In the genomic region with DNA sequence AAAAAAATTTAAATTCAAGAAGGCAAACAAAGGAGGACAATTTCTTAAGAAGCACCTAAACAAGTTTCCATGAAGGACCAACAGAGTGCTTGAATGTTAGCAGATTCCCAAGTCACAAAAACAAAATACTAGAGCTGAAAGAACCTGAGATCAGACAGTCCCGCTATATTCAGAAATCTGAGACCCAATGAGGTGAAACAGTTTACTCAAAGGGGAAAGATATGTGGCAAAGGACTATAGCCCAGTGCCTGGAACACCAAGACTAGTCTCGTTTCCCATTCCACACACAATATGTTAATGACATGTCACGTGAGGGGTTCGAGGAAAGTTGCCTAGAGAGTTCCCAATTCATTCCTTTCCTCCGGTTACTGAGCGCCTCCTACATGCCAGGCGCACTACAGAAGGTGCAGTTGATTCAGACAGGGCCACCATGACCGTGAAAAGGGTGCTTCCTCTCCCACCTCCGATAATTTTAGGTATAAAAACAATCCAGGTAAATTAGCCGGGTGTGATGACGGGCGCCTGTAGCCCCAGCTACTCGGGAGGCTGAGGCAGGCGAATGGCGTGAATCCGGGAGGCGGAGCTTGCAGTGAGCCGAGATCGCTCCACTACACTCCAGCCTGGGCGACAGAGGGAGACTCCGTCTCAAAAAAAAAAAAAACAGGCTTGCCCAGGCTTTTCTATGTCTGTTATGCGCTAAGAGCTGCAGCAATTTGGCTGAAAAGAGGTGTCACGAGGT, we compare ENCODE assay signal across 8 cellular contexts. TPM values are rescaled to one million over a fixed set of nuclear protein-coding genes. Genes with fewer than 3 reads are reported as not detected.
A peak's percentile ranks its signal among the peaks of the same experiment; 100 is the strongest.
DNase-seq lines count a peak whose midpoint lies in the region; ATAC-seq and TF ChIP-seq lines count a peak whose summit lies in the region.

No MANE protein-coding gene starts in this region.

- no peaks in the 10 kb centered on the region for H3K9me3 Mint-ChIP-seq in activated naive CD8-positive, alpha-beta T cell treated with anti-CD3 and anti-CD28 coated beads for 36 hours

- H3K4me2 ChIP-seq in trophoblast cell (ENCODE audit: low read length), result peak overlapping the region; percentile 60

- intact Hi-C loops in heart left ventricle (cut with DNase I), result loop anchor here in 1 of 10 donors (2.0 kb wide), 1 partner anchor 26 kb away; no protein-coding TSS in a partner anchor
- intact Hi-C loops in uterus (cut with DNase I; ENCODE audit: low total_unique reads), result no loop called here

- no peak overlapping the region for H2BK5ac ChIP-seq in trophoblast cell (ENCODE audit: low read depth, low read length, poor library complexity)

- H3K79me2 ChIP-seq in trophoblast cell (ENCODE audit: control insufficient read depth, insufficient read depth, low read length, poor library complexity), result no peaks in the 10 kb centered on the region

- CTCF ChIA-PET in HEK293T (lab: Yijun Ruan, JAX), result no interaction called here

- peaks cover 0 to 22% (median 13%) of the 10 kb centered on the region in 12 donors for H3K4me1 ChIP-seq in heart left ventricle
- peaks cover 0 to 4% of the 10 kb centered on the region in 2 experiments for H3K4me1 ChIP-seq in trophoblast cell (ENCODE audit: control insufficient read depth in 1 of 2, insufficient read depth in 2 of 2, low read length in 2 of 2)
- H3K4me1 ChIP-seq in uterus, result peaks cover 0 to 6% of the 10 kb centered on the region in 2 donors

- H3K23ac ChIP-seq in trophoblast cell (ENCODE audit: low read length), result no peak overlapping the region

- peak overlapping the region; percentile 67 for H3K4ac ChIP-seq in trophoblast cell (ENCODE audit: low read depth, low read length)

- H3K79me1 ChIP-seq in trophoblast cell (ENCODE audit: low read length), result peaks cover 9% of the 10 kb centered on the region

- TF ChIP-seq POLR2A in heart left ventricle (IDR thresholded peaks at IDR 0.05) (no peak), uterus (IDR thresholded peaks at IDR 0.05) (no peak)

- peaks cover 22% of the 10 kb centered on the region for H3K4me1 Mint-ChIP-seq in activated naive CD8-positive, alpha-beta T cell treated with anti-CD3 and anti-CD28 coated beads for 36 hours

- H3K9me3 ChIP-seq in MG63 (no peaks in the 10 kb centered on the region), heart left ventricle (no peaks in the 10 kb centered on the region), trophoblast cell (ENCODE audit: insufficient read depth, low read depth, low read length) (no peaks in the 10 kb centered on the region), uterus (no peaks in the 10 kb centered on the region)

- H3K27ac Mint-ChIP-seq in activated naive CD8-positive, alpha-beta T cell treated with anti-CD3 and anti-CD28 coated beads for 36 hours, result peak overlapping the region; percentile 94

- DNase-seq in GF-D8 (lab: John Stamatoyannopoulos, UW) (peak; percentile 58), HEK293T (ENCODE audit: extremely low spot score) (peak; percentile 68), MG63 (peak; percentile 56), heart left ventricle (peak; percentile 47 to 66 (median 53)), trophoblast cell (peak; percentile 45 to 68), uterus (peak; percentile 43 to 44)
- DNase-seq in activated naive CD8-positive, alpha-beta T cell treated with anti-CD3 and anti-CD28 coated beads for 36 hours, result peak; percentile 35

- peak overlapping the region; percentile 61 for H3K9ac ChIP-seq in trophoblast cell (ENCODE audit: low read length)

- H3K36me3 ChIP-seq in MG63 (no peaks in the 10 kb centered on the region; the same call in 1 of the 2 replicates), heart left ventricle (no peaks in the 10 kb centered on the region), trophoblast cell (ENCODE audit: control insufficient read depth in 1 of 2, insufficient read depth in 2 of 2, low read length in 2 of 2) (no peaks in the 10 kb centered on the region), uterus (no peaks in the 10 kb centered on the region)

- no peak overlapping the region for H2BK12ac ChIP-seq in trophoblast cell (ENCODE audit: low read length)

- H2AFZ ChIP-seq in trophoblast cell (ENCODE audit: insufficient read depth, low read length, poor library complexity), result peak overlapping the region; percentile 32

- H3K36me3 Mint-ChIP-seq in activated naive CD8-positive, alpha-beta T cell treated with anti-CD3 and anti-CD28 coated beads for 36 hours, result no peaks in the 10 kb centered on the region

- H3K4me3 ChIP-seq in MG63 (peak overlapping the region; percentile 64), heart left ventricle (peak overlapping the region; percentile 64 to 89 (median 78)), trophoblast cell (ENCODE audit: low read depth, low read length) (peak overlapping the region; percentile 75), uterus (peak overlapping the region; percentile 54 to 59)

- peak overlapping the region; percentile 42 for H4K91ac ChIP-seq in trophoblast cell (ENCODE audit: low read depth, low read length)

- ATAC-seq in SK-N-SH treated with all-trans-retinoic acid at 6 μM for 48 hours (peak; percentile 87), heart left ventricle (peak; percentile 74 to 82 (median 75))

- POLR2A ChIA-PET in HEK293T (lab: Yijun Ruan, JAX), result interaction anchor here (0.6 to 1.6 kb wide), 5 partner anchors 10 to 440 kb away, joined by 3 to 8 read pairs (median 3); no protein-coding TSS in a partner anchor

- peak overlapping the region; percentile 29 for H3K18ac ChIP-seq in trophoblast cell (ENCODE audit: low read length)

- 1 to 2% (median 1%) methylated on average over 23 of the region's 23 CpGs for WGBS in heart left ventricle, 4 donors
- WGBS in trophoblast cell (ENCODE audit: extremely low coverage, insufficient coverage, insufficient read length), result no CpG with 5 or more reads among the region's 23 CpGs

- peak overlapping the region; percentile 51 to 95 (median 90) for H3K27ac ChIP-seq in heart left ventricle
- H3K27ac ChIP-seq in trophoblast cell (ENCODE audit: low read depth, low read length), result peak overlapping the region; percentile 63
- H3K27ac ChIP-seq in uterus, result peak overlapping the region; percentile 84 to 90

- H3K27me3 ChIP-seq in MG63, result no peaks in the 10 kb centered on the region
- H3K27me3 ChIP-seq in heart left ventricle, result no peaks in the 10 kb centered on the region
- H3K27me3 ChIP-seq in trophoblast cell (ENCODE audit: insufficient read depth, low read length), result no peaks in the 10 kb centered on the region
- no peaks in the 10 kb centered on the region for H3K27me3 ChIP-seq in uterus

- TF ChIP-seq CTCF in heart left ventricle (IDR thresholded peaks at IDR 0.05) (peak in 10 of 12 donors; percentile 2 to 54 (median 20)), uterus (IDR thresholded peaks at IDR 0.05) (peak in 2 of 4 experiments; percentile 13 to 22)

- no peaks in the 10 kb centered on the region for H3K27me3 Mint-ChIP-seq in activated naive CD8-positive, alpha-beta T cell treated with anti-CD3 and anti-CD28 coated beads for 36 hours

- H4K12ac ChIP-seq in trophoblast cell (ENCODE audit: low read depth, low read length), result no peak overlapping the region

- H2AK5ac ChIP-seq in trophoblast cell (ENCODE audit: low read length), result no peak overlapping the region

- peak overlapping the region; percentile 41 for H2BK120ac ChIP-seq in trophoblast cell (ENCODE audit: insufficient read depth, low read length, poor library complexity)

- H4K8ac ChIP-seq in trophoblast cell (ENCODE audit: low read depth, low read length), result peak overlapping the region; percentile 87

- peak overlapping the region; percentile 53 for H3K14ac ChIP-seq in trophoblast cell (ENCODE audit: low read length)

- H3K4me3 Mint-ChIP-seq in activated naive CD8-positive, alpha-beta T cell treated with anti-CD3 and anti-CD28 coated beads for 36 hours, result peak overlapping the region; percentile 96

TF ChIP-seq in HEK293T, 16 proteins besides CTCF, POLR2A, EP300 and RAD21:
- TF ChIP-seq ELF4 (IDR thresholded peaks at IDR 0.05) (0 out of 2 replicates have a peak, but pooled peaks have one; percentile 2), L3MBTL2 (conservative IDR thresholded peaks at IDR 0.05) (no peak)

TF ChIP-seq in SK-N-SH treated with all-trans-retinoic acid at 6 μM for 48 hours, 23 proteins besides CTCF, POLR2A, EP300 and RAD21:
- no peak for TF ChIP-seq OSR1 (CRISPR knock-in tag; IDR thresholded peaks at IDR 0.05)

RNA-seq across cellular contexts. Expression of a gene that starts 0.6 kb away (rescaled TPM):
- 5.8 and 30.5 TPM in 2 replicates for total RNA-seq in MG63 (2014; rRNA removed; shearing (Covaris generic); ENCODE audit: low replicate concordance)
- 10 to 100 TPM; 18.2 to 19.1 TPM for total RNA-seq in activated naive CD8-positive, alpha-beta T cell treated with anti-CD3 and anti-CD28 coated beads for 36 hours
- total RNA-seq in heart left ventricle (10 to 100 TPM in 6 of 9 donors, 1 to 10 TPM in 3; 4.6 to 16.9 (median 11.2) TPM), uterus (10 to 100 TPM; 13.1 to 65.8 (median 34.0) TPM)
- 1 to 10 TPM; 3.0 to 3.8 TPM for polyA plus RNA-seq in heart left ventricle
- polyA plus RNA-seq in trophoblast cell (2013), result 9.2 and 9.6 TPM in 2 replicates

RNA-seq across cellular contexts. Expression of a gene that starts 41.0 kb away (rescaled TPM):
- total RNA-seq in MG63 (2014; rRNA removed; shearing (Covaris generic); ENCODE audit: low replicate concordance), result 7.9 and 16.9 TPM in 2 replicates
- 1 to 10 TPM; 6.1 to 8.0 TPM for total RNA-seq in activated naive CD8-positive, alpha-beta T cell treated with anti-CD3 and anti-CD28 coated beads for 36 hours
- 10 to 100 TPM in 8 of 9 donors, 1 to 10 TPM in 1; 7.8 to 22.3 (median 16.4) TPM for total RNA-seq in heart left ventricle
- 10 to 100 TPM in 1 of 2 donors, 1 to 10 TPM in 1; 4.1 to 16.1 TPM for polyA plus RNA-seq in heart left ventricle
- 5.3 and 6.0 TPM in 2 replicates for polyA plus RNA-seq in trophoblast cell (2013)
- 10 to 100 TPM in 2 of 4 donors, 1 to 10 TPM in 2; 3.8 to 47.6 (median 14.2) TPM for total RNA-seq in uterus

Comparison
In these comparisons a context has a peak if more than half of its experiments do, and no peak if none do; other contexts are left out.
1. Peak in every context shown above with its lines: DNase-seq, ATAC-seq, H3K4me3 ChIP-seq and H3K27ac ChIP-seq.